In genomic region chr11:79044211-79044610, GRCh38 we compare ENCODE assay signal across 33 cellular contexts.
"Had no signal": no experiment of that assay in that cellular context is flagged by ENCODE, and none has a peak within 500 bp of the region (broad histone marks: within the 10 kb centered on the region; RNA-seq: fewer than 3 reads in every experiment).

No MANE protein-coding gene starts in this region.

- H3K9me2 ChIP-seq: SK-N-SH had no signal

- H3K4me3 ChIP-seq: ascending aorta, breast epithelium, MG63, Peyer's patch, SJSA1 had no signal

- H3K4me3 Mint-ChIP-seq: activated CD4-positive, alpha-beta T cell treated with anti-CD3 and anti-CD28 coated beads, Interleukin-2, amount 10 ng/mL, durations not matched to agents 24 days and 14 days; activated CD8-positive, alpha-beta T cell treated with anti-CD3 and anti-CD28 coated beads for 36 hours; activated naive CD8-positive, alpha-beta T cell treated with anti-CD3 and anti-CD28 coated beads for 36 hours; activated T-cell treated with anti-CD3 and anti-CD28 coated beads, Interleukin-2, amount 50 U/mL, for 72 hours; activated T-helper 17 cell treated with anti-CD3 and anti-CD28 coated beads, Interleukin-2, amount 50 U/mL, for 72 hours; T-helper 1 cell treated with Interleukin-12 subunit alpha and Interleukin-12 subunit beta and Interleukin-4 antibody, amounts not matched to agents 30 μg/mL and 1 μg/mL, for 36 hours; T-helper 2 cell treated with Interferon-gamma antibody and Interleukin-4, amounts not matched to agents 5 μg/mL and 100 μg/mL, for 36 hours had no signal

- ATAC-seq: activated CD8-positive, alpha-beta T cell treated with anti-CD3 and anti-CD28 coated beads for 36 hours; activated T-cell treated with anti-CD3 and anti-CD28 coated beads, Interleukin-2, amount 50 U/mL, for 72 hours; activated T-helper 17 cell treated with anti-CD3 and anti-CD28 coated beads, Interleukin-2, amount 50 U/mL, for 72 hours had no signal

- H3K9me3 ChIP-seq: ascending aorta, breast epithelium, Peyer's patch, SJSA1, SK-N-SH had no signal

- H3K9me3 Mint-ChIP-seq: activated CD4-positive, alpha-beta T cell treated with anti-CD3 and anti-CD28 coated beads, Interleukin-2, amount 10 ng/mL, durations not matched to agents 24 days and 14 days; activated CD8-positive, alpha-beta T cell treated with anti-CD3 and anti-CD28 coated beads for 36 hours; activated T-cell treated with anti-CD3 and anti-CD28 coated beads, Interleukin-2, amount 50 U/mL, for 72 hours; activated T-helper 17 cell treated with anti-CD3 and anti-CD28 coated beads, Interleukin-2, amount 50 U/mL, for 72 hours; T-helper 1 cell treated with Interleukin-12 subunit alpha and Interleukin-12 subunit beta and Interleukin-4 antibody, amounts not matched to agents 30 μg/mL and 1 μg/mL, for 36 hours; T-helper 2 cell treated with Interferon-gamma antibody and Interleukin-4, amounts not matched to agents 5 μg/mL and 100 μg/mL, for 36 hours had no signal

- H3K9ac ChIP-seq: SK-N-SH had no signal

- H3K36me3 ChIP-seq: ascending aorta, breast epithelium, MG63, Peyer's patch, SJSA1 had no signal

- H3K27ac ChIP-seq: ascending aorta, breast epithelium, Peyer's patch, SJSA1 had no signal

- DNase-seq: activated CD4-positive, alpha-beta T cell treated with anti-CD3 and anti-CD28 coated beads, Interleukin-2, amount 10 ng/mL, durations not matched to agents 24 days and 14 days; activated CD4-positive, alpha-beta T cell treated with anti-CD3 and anti-CD28 coated beads, Interleukin-2, amount 50 U/mL, for 4 hours; activated CD8-positive, alpha-beta T cell treated with anti-CD3 and anti-CD28 coated beads for 36 hours; activated effector memory CD4-positive, alpha-beta T cell treated with anti-CD3 and anti-CD28 coated beads, Interleukin-2, amount 50 U/mL, for 16 hours; activated naive CD4-positive, alpha-beta T cell; activated naive CD4-positive, alpha-beta T cell treated with anti-CD3 and anti-CD28 coated beads, Interleukin-2, amount 50 U/mL, for 16 hours; activated naive CD8-positive, alpha-beta T cell treated with anti-CD3 and anti-CD28 coated beads for 36 hours; activated T-cell treated with anti-CD3 and anti-CD28 coated beads, Interleukin-2, amount 50 U/mL, for 1 hour; activated T-cell treated with anti-CD3 and anti-CD28 coated beads, Interleukin-2, amount 50 U/mL, for 72 hours; amygdala; Kasumi-1; KG1; MG63; NCI-H1048; NCI-H1105 treated with DMSO at 0.1 percent for 48 hours; NCI-H1436; NCI-H1694; NCI-H1930; NCI-H2081 treated with DMSO at 0.1 percent for 48 hours; NCI-H2171; NCI-H510A; NCI-H526 treated with DMSO at 0.1 percent for 48 hours; NCI-H774; Peyer's patch; RPMI8226; SHP77 treated with DMSO at 0.1 percent for 48 hours; SK-N-SH had no signal

- H3K27me3 ChIP-seq: ascending aorta, breast epithelium, MG63, Peyer's patch, SJSA1 had no signal

- H3K36me3 Mint-ChIP-seq: activated naive CD8-positive, alpha-beta T cell treated with anti-CD3 and anti-CD28 coated beads for 36 hours had no signal

- H3K4me1 ChIP-seq: ascending aorta, breast epithelium, Peyer's patch, SJSA1 had no signal

- H3K27ac Mint-ChIP-seq: activated CD4-positive, alpha-beta T cell treated with anti-CD3 and anti-CD28 coated beads, Interleukin-2, amount 10 ng/mL, durations not matched to agents 24 days and 14 days; activated CD8-positive, alpha-beta T cell treated with anti-CD3 and anti-CD28 coated beads for 36 hours; activated naive CD8-positive, alpha-beta T cell treated with anti-CD3 and anti-CD28 coated beads for 36 hours; activated T-cell treated with anti-CD3 and anti-CD28 coated beads, Interleukin-2, amount 50 U/mL, for 72 hours; activated T-helper 17 cell treated with anti-CD3 and anti-CD28 coated beads, Interleukin-2, amount 50 U/mL, for 72 hours; T-helper 1 cell treated with Interleukin-12 subunit alpha and Interleukin-12 subunit beta and Interleukin-4 antibody, amounts not matched to agents 30 μg/mL and 1 μg/mL, for 36 hours; T-helper 2 cell treated with Interferon-gamma antibody and Interleukin-4, amounts not matched to agents 5 μg/mL and 100 μg/mL, for 36 hours had no signal

- H3K4me1 Mint-ChIP-seq: activated CD4-positive, alpha-beta T cell treated with anti-CD3 and anti-CD28 coated beads, Interleukin-2, amount 10 ng/mL, durations not matched to agents 24 days and 14 days; activated naive CD8-positive, alpha-beta T cell treated with anti-CD3 and anti-CD28 coated beads for 36 hours; activated T-helper 17 cell treated with anti-CD3 and anti-CD28 coated beads, Interleukin-2, amount 50 U/mL, for 72 hours had no signal

- H3K4me2 ChIP-seq: SK-N-SH had no signal
